12 cellular contexts compared by ENCODE assay signal in genomic region chr13:26759156-26759906, GRCh38. TPM values are rescaled to one million over a fixed set of nuclear protein-coding genes. Genes with fewer than 3 reads are reported as not detected.
A peak's percentile ranks its signal among the peaks of the same experiment; 100 is the strongest.
DNase-seq lines count a peak whose midpoint lies in the region; ATAC-seq, FAIRE-seq and TF ChIP-seq lines count a peak whose summit lies in the region.
"Had no signal": no experiment of that assay in that cellular context is flagged by ENCODE, and none has a peak within 500 bp of the region (broad histone marks: within the 10 kb centered on the region; RNA-seq: fewer than 3 reads in every experiment).

No MANE protein-coding gene starts in this region.

- TF ChIP-seq CTCF in H1 (IDR thresholded peaks at IDR 0.05; ENCODE audit: control extremely low read depth in 1 of 3, insufficient read depth in 1 of 3, low read depth in 1 of 3, low read length in 3 of 3) = no peak
- no peak for TF ChIP-seq CTCF in parathyroid adenoma (IDR thresholded peaks at IDR 0.05)

- no peak overlapping the region for H2BK20ac ChIP-seq in H1 (ENCODE audit: low read length)

- 82% methylated on average over 31 of the region's 31 CpGs; no CpG with 5 or more reads in 1 of the 2 experiments for WGBS in H1 (ENCODE audit: extremely low coverage in 1 of 2, insufficient coverage in 1 of 2, insufficient read length in 1 of 2, insufficient replicate concordance in 2 of 2, low coverage in 1 of 2, low lambda C conversion rate in 2 of 2, missing lambda C conversion rate in 1 of 2), 2 experiments

- H2AK5ac ChIP-seq in H1 (ENCODE audit: low read depth, low read length) = no peak overlapping the region

- H3K14ac ChIP-seq in H1 (ENCODE audit: insufficient read length) = no peak overlapping the region

- H3K56ac ChIP-seq in H1 (replicated peaks; ENCODE audit: insufficient read length, low read depth, low read length) = no peak overlapping the region

- no peak overlapping the region for H4K91ac ChIP-seq in H1 (replicated peaks; ENCODE audit: insufficient read length, low read length)

- no peak overlapping the region for H2BK5ac ChIP-seq in H1 (ENCODE audit: low read depth, low read length)

- POLR2A ChIA-PET in H1 (lab: Charles Lee; ENCODE audit: partially characterized antibody) = no interaction called here

- peak overlapping the region; percentile 44; the same call in 1 of the 2 replicates for H2BK12ac ChIP-seq in H1 (ENCODE audit: low read depth, low read length)

- H3K27ac ChIP-seq in H1 (ENCODE audit: low read depth, low read length) (no peak overlapping the region), parathyroid adenoma (no peak overlapping the region)
- H3K27ac ChIP-seq: SK-N-MC had no signal

- H2AFZ ChIP-seq in H1 (ENCODE audit: low read length) (peak overlapping the region; percentile 25), parathyroid adenoma (no peak overlapping the region)

- H3K79me2 ChIP-seq in H1 (ENCODE audit: control insufficient read depth in 1 of 2, insufficient read depth in 2 of 2, low read length in 2 of 2) = no peaks in the 10 kb centered on the region
- no peaks in the 10 kb centered on the region for H3K79me2 ChIP-seq in parathyroid adenoma

- H3K4ac ChIP-seq in H1 (replicated peaks; ENCODE audit: insufficient read length, low read depth, low read length) = no peak overlapping the region

- no peak overlapping the region for H4K8ac ChIP-seq in H1 (ENCODE audit: extremely low read depth, insufficient read depth, low read length)

- TF ChIP-seq EP300 in H1 (IDR thresholded peaks at IDR 0.05; ENCODE audit: borderline replicate concordance in 1 of 2, low read depth in 2 of 2, low read length in 2 of 2) = no peak

- H3K9me3 ChIP-seq in H1 (ENCODE audit: insufficient read depth in 2 of 2, low read depth in 1 of 2, low read length in 1 of 2) = no peaks in the 10 kb centered on the region
- H3K9me3 ChIP-seq in parathyroid adenoma (ENCODE audit: control insufficient read depth, low read length) = no peaks in the 10 kb centered on the region

- no peaks in the 10 kb centered on the region for H3K36me3 ChIP-seq in H1 (ENCODE audit: control insufficient read depth in 2 of 4, insufficient read depth in 4 of 4, low read length in 3 of 4)
- H3K36me3 ChIP-seq in parathyroid adenoma (ENCODE audit: control insufficient read depth, insufficient read depth, low read length) = no peaks in the 10 kb centered on the region

- H2BK15ac ChIP-seq in H1 (ENCODE audit: low read length) = no peak overlapping the region

- ATAC-seq in HG02884 (IDR thresholded peaks at IDR 0.05; ENCODE audit: unreplicated experiment) = no peak
- ATAC-seq: left lobe of liver had no signal

- no peak overlapping the region for H4K5ac ChIP-seq in H1 (ENCODE audit: insufficient read length, low read depth, low read length)

- TF ChIP-seq RAD21 in H1 (IDR thresholded peaks at IDR 0.05 in 1 of 2, conservative IDR thresholded peaks at IDR 0.05 in 1 of 2; ENCODE audit: low read depth in 2 of 2, low read length in 2 of 2) = no peak

- H3K4me1 ChIP-seq in H1 (replicated peaks in 1 of 4; ENCODE audit: control insufficient read depth in 3 of 4, insufficient read depth in 4 of 4, low read length in 3 of 4) (peaks cover 0 to 4% (median under 1%) of the 10 kb centered on the region in 4 experiments; a peak in 3 of 7 replicates), parathyroid adenoma (no peaks in the 10 kb centered on the region)

- peaks cover 10% of the 10 kb centered on the region for H3K23me2 ChIP-seq in H1 (ENCODE audit: low read depth, low read length)

- no peak for FAIRE-seq in H1 (lab: Jason Lieb, UNC)

- CTCF ChIA-PET in H1 (lab: Charles Lee; ENCODE audit: partially characterized antibody) = interaction anchor here (0.7 to 1.3 kb wide), 5 partner anchors 14 to 1553 kb away, joined by 3 to 4 read pairs (median 3); no protein-coding TSS in a partner anchor

- no peaks in the 10 kb centered on the region for H3K79me1 ChIP-seq in H1 (ENCODE audit: low read depth, low read length)

- H3K18ac ChIP-seq in H1 (ENCODE audit: extremely low read depth, low read length) = no peak overlapping the region

- peaks cover 20 to 40% (median 38%) of the 10 kb centered on the region in 4 experiments for H3K27me3 ChIP-seq in H1 (replicated peaks in 1 of 4; ENCODE audit: control insufficient read depth in 3 of 4, extremely low read depth in 1 of 4, insufficient read depth in 3 of 4, low read length in 3 of 4)
- no peaks in the 10 kb centered on the region for H3K27me3 ChIP-seq in parathyroid adenoma (ENCODE audit: control insufficient read depth, insufficient read depth, low read length)

- H3K9ac ChIP-seq in H1 (replicated peaks in 1 of 4; ENCODE audit: extremely low read depth in 1 of 4, low read depth in 3 of 4, low read length in 3 of 4) = no peak overlapping the region
- no peak overlapping the region for H3K9ac ChIP-seq in parathyroid adenoma

- H3K23ac ChIP-seq in H1 (ENCODE audit: insufficient read length) = no peak overlapping the region

- DNase-seq in DMS53 (lab: John Stamatoyannopoulos, UW) (peak; percentile 74), NCI-H748 (lab: John Stamatoyannopoulos, UW; ENCODE audit: unreplicated experiment) (peak; percentile 85), H1 (ENCODE audit: low read depth in 1 of 2, low spot score in 2 of 2) (no peak), NCI-H2171 (lab: John Stamatoyannopoulos, UW) (no peak)
- no peak for DNase-seq in activated CD4-positive, alpha-beta T cell treated with anti-CD3 and anti-CD28 coated beads, Interleukin-2, amount 50 U/mL, for 48 hours
- no peak for DNase-seq in activated effector memory CD4-positive, alpha-beta T cell treated with Interleukin-2 at 50 U/mL for 16 hours
- DNase-seq: activated CD8-positive, alpha-beta memory T cell treated with anti-CD3 and anti-CD28 coated beads, Interleukin-2, amount 50 U/mL, for 48 hours; NCI-H1930 had no signal

- no peaks in the 10 kb centered on the region for H4K20me1 ChIP-seq in H1 (replicated peaks in 1 of 2; ENCODE audit: control insufficient read depth in 1 of 2, insufficient read depth in 2 of 2, low read length in 2 of 2)

- H3K4me2 ChIP-seq in H1 (ENCODE audit: insufficient read depth in 1 of 2, low read depth in 2 of 2, low read length in 2 of 2) (peak overlapping the region; percentile 70 to 91), parathyroid adenoma (ENCODE audit: low read length) (peak overlapping the region; percentile 72)

- no peak overlapping the region for H2BK120ac ChIP-seq in H1 (replicated peaks; ENCODE audit: low read depth, low read length)

- no peak for TF ChIP-seq POLR2A in H1 (IDR thresholded peaks at IDR 0.05; ENCODE audit: control extremely low read depth in 1 of 2, low read depth in 2 of 2, low read length in 2 of 2)

- peak overlapping the region in 3 of 4 experiments; percentile 43 to 71 (median 63); a peak in 4 of 8 replicates for H3K4me3 ChIP-seq in H1 (ENCODE audit: extremely low read depth in 1 of 4, insufficient read depth in 2 of 4, low read depth in 3 of 4, low read length in 4 of 4)
- H3K4me3 ChIP-seq in parathyroid adenoma (ENCODE audit: low read depth, low read length) = no peak overlapping the region
- H3K4me3 ChIP-seq: SK-N-MC had no signal

TF ChIP-seq in H1, 55 proteins besides CTCF, POLR2A, EP300 and RAD21:
- TF ChIP-seq KDM4A (IDR thresholded peaks at IDR 0.05; ENCODE audit: low read depth, low read length, severe bottlenecking) (no peak), JUN (IDR thresholded peaks at IDR 0.05; ENCODE audit: low read depth, low read length) (no peak), CBX5 (IDR thresholded peaks at IDR 0.05; ENCODE audit: low read depth, low read length) (no peak), KDM1A (IDR thresholded peaks at IDR 0.05; ENCODE audit: borderline replicate concordance, low read length) (no peak), HDAC2 (IDR thresholded peaks at IDR 0.05; ENCODE audit: borderline replicate concordance in 1 of 2, low read depth in 2 of 2, low read length in 2 of 2) (no peak)
- TF ChIP-seq, protein P1, sequence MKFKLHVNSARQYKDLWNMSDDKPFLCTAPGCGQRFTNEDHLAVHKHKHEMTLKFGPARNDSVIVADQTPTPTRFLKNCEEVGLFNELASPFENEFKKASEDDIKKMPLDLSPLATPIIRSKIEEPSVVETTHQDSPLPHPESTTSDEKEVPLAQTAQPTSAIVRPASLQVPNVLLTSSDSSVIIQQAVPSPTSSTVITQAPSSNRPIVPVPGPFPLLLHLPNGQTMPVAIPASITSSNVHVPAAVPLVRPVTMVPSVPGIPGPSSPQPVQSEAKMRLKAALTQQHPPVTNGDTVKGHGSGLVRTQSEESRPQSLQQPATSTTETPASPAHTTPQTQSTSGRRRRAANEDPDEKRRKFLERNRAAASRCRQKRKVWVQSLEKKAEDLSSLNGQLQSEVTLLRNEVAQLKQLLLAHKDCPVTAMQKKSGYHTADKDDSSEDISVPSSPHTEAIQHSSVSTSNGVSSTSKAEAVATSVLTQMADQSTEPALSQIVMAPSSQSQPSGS (IDR thresholded peaks at IDR 0.05; ENCODE audit: low read length) = no peak

RNA-seq across cellular contexts. Expression of gene GPR12, which starts 1.3 kb away (rescaled TPM):
- total RNA-seq in H1 (2021; fragmentation: NEBNext Ultra II Directional; extraction: Animal tissue kit (Norgen Biotek cat#: 25700)) = 0.15 TPM in 2 replicates
- polyA plus RNA-seq in H1 (2011; rRNA removed) = 0.27 and 0.53 TPM in 2 replicates
- polyA plus RNA-seq in H1 (2011; cell fraction: cytosol; rRNA removed) = 0.21 TPM
- 0.53 TPM for polyA plus RNA-seq in H1 (2011; cell fraction: nucleus; rRNA removed)
- polyA plus RNA-seq in H1 (2012, experiment 1 of 2) = 0.10 to 0.15 TPM (median 0.12 TPM) in 4 replicates
- 0.08 TPM for polyA plus RNA-seq in H1 (2012, experiment 2 of 2)
- polyA plus RNA-seq in H1 (2013, experiment 1 of 2) = 0.08 TPM
- polyA plus RNA-seq in H1 (2013, experiment 2 of 2) = 0.09 TPM
- polyA minus RNA-seq in H1 (2011; rRNA and poly(A)+ RNA removed) = 0.06 and 0.22 TPM in 2 replicates
- not detected for polyA minus RNA-seq in H1 (2011; cell fraction: cytosol; rRNA and poly(A)+ RNA removed)
- 0.40 TPM for polyA minus RNA-seq in H1 (2011; cell fraction: nucleus; rRNA and poly(A)+ RNA removed)
- total RNA-seq: left lobe of liver had no signal

Comparison
In these comparisons a context has a peak if more than half of its experiments do, and no peak if none do; other contexts are left out.
1. DNase-seq: peak in DMS53 (single experiment) and NCI-H748 (single experiment); none in H1 (0 of 2), NCI-H2171 (single experiment), activated CD4-positive, alpha-beta T cell treated with anti-CD3 and anti-CD28 coated beads, Interleukin-2, amount 50 U/mL, for 48 hours (0 of 2) and activated effector memory CD4-positive, alpha-beta T cell treated with Interleukin-2 at 50 U/mL for 16 hours (single experiment).